ENCODE assay signal across 8 cellular contexts in genomic region chr5:82396871-82397514, GRCh38.
DNase-seq lines count a peak whose midpoint lies in the region; ATAC-seq, FAIRE-seq and TF ChIP-seq lines count a peak whose summit lies in the region.

No MANE protein-coding gene starts in this region.

- peak; percentile 96 to 98 for ATAC-seq in A549
- peak; percentile 84 to 99 (median 92) for ATAC-seq in right lobe of liver
- ATAC-seq in stimulated activated naive B cell treated with anti-CD40 and anti-IgM and Interleukin-4, amounts not matched to agents 10 μg/mL and 1 μg/mL and 100 μg/mL, for 72 hours (replicated peaks), result no peak

- H3K27me3 ChIP-seq in right lobe of liver, result no peaks in the 10 kb centered on the region

- H3K4me3 Mint-ChIP-seq in stimulated activated naive B cell treated with anti-CD40 and anti-IgM and Interleukin-4, amounts not matched to agents 10 μg/mL and 1 μg/mL and 100 μg/mL, for 72 hours, result no peak overlapping the region
- no peak overlapping the region for H3K4me3 Mint-ChIP-seq in activated T-cell treated with anti-CD3 and anti-CD28 coated beads, Interleukin-2, amount 50 U/mL, for 24 hours

- FAIRE-seq in A549 (lab: Jason Lieb, UNC), result peak; percentile 85

- H3K36me3 ChIP-seq in right lobe of liver, result no peaks in the 10 kb centered on the region

- H3K4me3 ChIP-seq in A549 (no peak overlapping the region), right lobe of liver (no peak overlapping the region)

- H3K9me3 ChIP-seq in A549 (no peaks in the 10 kb centered on the region), right lobe of liver (no peaks in the 10 kb centered on the region)

- peak in 1 of 2 experiments; percentile 31; a peak in 1 of 5 replicates for TF ChIP-seq EP300 in A549 (IDR thresholded peaks at IDR 0.05)

- TF ChIP-seq POLR2A in A549 (IDR thresholded peaks at IDR 0.05; ENCODE audit: low read length) (no peak), right lobe of liver (IDR thresholded peaks at IDR 0.05) (no peak)

- CTCF ChIA-PET in A549 (lab: Yijun Ruan, JAX), result interaction anchor here (1.0 to 1.4 kb wide), 3 partner anchors 45 to 171 kb away, joined by 3 to 4 read pairs (median 3); no protein-coding TSS in a partner anchor

- WGBS in A549 (ENCODE audit: missing lambda C conversion rate), result 5% methylated on average over 11 of the region's 11 CpGs
- 21% methylated on average over 11 of the region's 11 CpGs for WGBS in right lobe of liver (ENCODE audit: insufficient coverage, low coverage, low lambda C conversion rate, missing lambda C conversion rate)

- no peaks in the 10 kb centered on the region for H3K9me3 Mint-ChIP-seq in stimulated activated naive B cell treated with anti-CD40 and anti-IgM and Interleukin-4, amounts not matched to agents 10 μg/mL and 1 μg/mL and 100 μg/mL, for 72 hours
- no peaks in the 10 kb centered on the region for H3K9me3 Mint-ChIP-seq in activated T-cell treated with anti-CD3 and anti-CD28 coated beads, Interleukin-2, amount 50 U/mL, for 24 hours

- DNase-seq in A549 (ENCODE audit: low read depth in 1 of 2, low spot score in 1 of 2), result peak; percentile 23 to 86
- peak; percentile 65 for DNase-seq in NCI-H2029 (lab: John Stamatoyannopoulos, UW)
- DNase-seq in cerebellum (ENCODE audit: low spot score), result peak; percentile 10
- peak; percentile 61 to 70 (median 62) for DNase-seq in right lobe of liver
- DNase-seq in stimulated activated naive B cell treated with anti-CD40 and anti-IgM and Interleukin-4, amounts not matched to agents 10 μg/mL and 1 μg/mL and 100 μg/mL, for 72 hours, result no peak
- no peak for DNase-seq in activated T-cell treated with anti-CD3 and anti-CD28 coated beads, Interleukin-2, amount 50 U/mL, for 24 hours
- no peak for DNase-seq in stimulated activated CD4-positive, alpha-beta T cell treated with anti-CD3 and anti-CD28 coated beads, Interleukin-2, amount 100 ng/mL, for 48 hours
- DNase-seq in MV-4-11 (lab: John Stamatoyannopoulos, UW), result no peak

- H3K27ac ChIP-seq in A549 (peak overlapping the region; percentile 64 to 79), right lobe of liver (no peak overlapping the region)

- peaks cover 0 to 5% of the 10 kb centered on the region in 2 donors for H3K27me3 Mint-ChIP-seq in stimulated activated naive B cell treated with anti-CD40 and anti-IgM and Interleukin-4, amounts not matched to agents 10 μg/mL and 1 μg/mL and 100 μg/mL, for 72 hours
- H3K27me3 Mint-ChIP-seq in activated T-cell treated with anti-CD3 and anti-CD28 coated beads, Interleukin-2, amount 50 U/mL, for 24 hours, result no peaks in the 10 kb centered on the region

- no peaks in the 10 kb centered on the region for H3K36me3 Mint-ChIP-seq in stimulated activated naive B cell treated with anti-CD40 and anti-IgM and Interleukin-4, amounts not matched to agents 10 μg/mL and 1 μg/mL and 100 μg/mL, for 72 hours
- no peaks in the 10 kb centered on the region for H3K36me3 Mint-ChIP-seq in activated T-cell treated with anti-CD3 and anti-CD28 coated beads, Interleukin-2, amount 50 U/mL, for 24 hours (ENCODE audit: low read depth)

- no peak for TF ChIP-seq CTCF in A549 (IDR thresholded peaks at IDR 0.05)
- TF ChIP-seq CTCF in right lobe of liver (IDR thresholded peaks at IDR 0.05), result no peak

- H3K4me2 ChIP-seq in A549, result peak overlapping the region; percentile 56

- H3K4me1 ChIP-seq in A549, result peaks cover 21% of the 10 kb centered on the region
- H3K4me1 ChIP-seq in right lobe of liver, result no peaks in the 10 kb centered on the region

- no peak for TF ChIP-seq RAD21 in A549 (conservative IDR thresholded peaks at IDR 0.05 in 1 of 2, IDR thresholded peaks at IDR 0.05 in 1 of 2)

- intact Hi-C loops in right lobe of liver (cut with DNase I), result no loop called here

- POLR2A ChIA-PET in A549 (lab: Yijun Ruan, JAX), result no interaction called here

- no peak overlapping the region for H3K27ac Mint-ChIP-seq in stimulated activated naive B cell treated with anti-CD40 and anti-IgM and Interleukin-4, amounts not matched to agents 10 μg/mL and 1 μg/mL and 100 μg/mL, for 72 hours
- no peak overlapping the region for H3K27ac Mint-ChIP-seq in activated T-cell treated with anti-CD3 and anti-CD28 coated beads, Interleukin-2, amount 50 U/mL, for 24 hours

- no peaks in the 10 kb centered on the region for H3K4me1 Mint-ChIP-seq in stimulated activated naive B cell treated with anti-CD40 and anti-IgM and Interleukin-4, amounts not matched to agents 10 μg/mL and 1 μg/mL and 100 μg/mL, for 72 hours
- H3K4me1 Mint-ChIP-seq in activated T-cell treated with anti-CD3 and anti-CD28 coated beads, Interleukin-2, amount 50 U/mL, for 24 hours (ENCODE audit: low read depth), result no peaks in the 10 kb centered on the region

TF ChIP-seq in A549, 52 proteins besides CTCF, POLR2A, EP300 and RAD21:
- TF ChIP-seq GATA3 (IDR thresholded peaks at IDR 0.05; ENCODE audit: borderline replicate concordance) (peak; percentile 39; the same call in 1 of the 2 replicates), MAX (IDR thresholded peaks at IDR 0.05) (peak; percentile 31; the same call in 1 of the 2 replicates), ZC3H11A (IDR thresholded peaks at IDR 0.05) (no peak), KDM5A (IDR thresholded peaks at IDR 0.05) (no peak), JUNB (IDR thresholded peaks at IDR 0.05) (peak; percentile 53; the same call in 1 of the 2 replicates)

Comparison
In these comparisons a context has a peak if more than half of its experiments do, and no peak if none do; other contexts are left out.
1. ATAC-seq: peak in A549 (2 of 2) and right lobe of liver (4 of 4); none in stimulated activated naive B cell treated with anti-CD40 and anti-IgM and Interleukin-4, amounts not matched to agents 10 μg/mL and 1 μg/mL and 100 μg/mL, for 72 hours (0 of 2).
2. DNase-seq: peak in A549 (2 of 2), NCI-H2029 (single experiment), cerebellum (single experiment) and right lobe of liver (3 of 3); none in stimulated activated naive B cell treated with anti-CD40 and anti-IgM and Interleukin-4, amounts not matched to agents 10 μg/mL and 1 μg/mL and 100 μg/mL, for 72 hours (single experiment), activated T-cell treated with anti-CD3 and anti-CD28 coated beads, Interleukin-2, amount 50 U/mL, for 24 hours (single experiment), stimulated activated CD4-positive, alpha-beta T cell treated with anti-CD3 and anti-CD28 coated beads, Interleukin-2, amount 100 ng/mL, for 48 hours (0 of 2) and MV-4-11 (single experiment).
3. H3K27ac ChIP-seq: peak in A549 (2 of 2); none in right lobe of liver (0 of 3).